20 cellular contexts compared by ENCODE assay signal in genomic region chr20:33848391-33848790, GRCh38.
"Had no signal": no experiment of that assay in that cellular context is flagged by ENCODE, and none has a peak within 500 bp of the region (broad histone marks: within the 10 kb centered on the region; RNA-seq: fewer than 3 reads in every experiment).

No MANE protein-coding gene starts in this region.

- H3K27ac Mint-ChIP-seq: immature natural killer cell had no signal

- DNase-seq: colonic mucosa; dermis blood vessel endothelial cell; esophagus squamous epithelium; foreskin fibroblast; glutamatergic neuron; immature natural killer cell; left colon; left ventricle myocardium superior; mesendoderm; naive thymus-derived CD8-positive, alpha-beta T cell; right cardiac atrium; stimulated activated CD4-positive, alpha-beta T cell treated with anti-CD3 and anti-CD28 coated beads, Interleukin-2, amount 100 ng/mL, for 48 hours; stimulated activated naive CD8-positive, alpha-beta T cell treated with anti-CD3 and anti-CD28 coated beads, Interleukin-15, Interleukin-2, amounts not matched to agents 100 U/mL and 50 U/mL, for 24 hours; tibial artery; upper lobe of right lung had no signal

- H3K27me3 Mint-ChIP-seq: naive thymus-derived CD8-positive, alpha-beta T cell had no signal

- H3K27ac ChIP-seq: colonic mucosa, esophagus squamous epithelium, gastroesophageal sphincter, suprapubic skin, tibial artery, upper lobe of right lung, vagina had no signal

- H3K4me3 ChIP-seq: colonic mucosa, esophagus squamous epithelium, gastroesophageal sphincter, smooth muscle cell, suprapubic skin, tibial artery, upper lobe of right lung, vagina had no signal

- FAIRE-seq: keratinocyte had no signal

- H3K9me3 Mint-ChIP-seq: immature natural killer cell; naive thymus-derived CD8-positive, alpha-beta T cell had no signal

- H3K27me3 ChIP-seq: colonic mucosa, esophagus squamous epithelium, gastroesophageal sphincter, suprapubic skin, tibial artery, upper lobe of right lung, vagina had no signal

- H3K4me3 Mint-ChIP-seq: immature natural killer cell; naive thymus-derived CD8-positive, alpha-beta T cell had no signal

- H3K9me3 ChIP-seq: colonic mucosa, esophagus squamous epithelium, gastroesophageal sphincter, suprapubic skin, tibial artery, upper lobe of right lung, vagina had no signal

- ATAC-seq: gastroesophageal sphincter; left colon; left ventricle myocardium superior; naive thymus-derived CD8-positive, alpha-beta T cell; right cardiac atrium; stimulated activated naive CD8-positive, alpha-beta T cell treated with anti-CD3 and anti-CD28 coated beads, Interleukin-15, Interleukin-2, amounts not matched to agents 100 U/mL and 50 U/mL, for 24 hours; upper lobe of right lung had no signal
